ENCODE assay signal across 11 cellular contexts in the genomic region with DNA sequence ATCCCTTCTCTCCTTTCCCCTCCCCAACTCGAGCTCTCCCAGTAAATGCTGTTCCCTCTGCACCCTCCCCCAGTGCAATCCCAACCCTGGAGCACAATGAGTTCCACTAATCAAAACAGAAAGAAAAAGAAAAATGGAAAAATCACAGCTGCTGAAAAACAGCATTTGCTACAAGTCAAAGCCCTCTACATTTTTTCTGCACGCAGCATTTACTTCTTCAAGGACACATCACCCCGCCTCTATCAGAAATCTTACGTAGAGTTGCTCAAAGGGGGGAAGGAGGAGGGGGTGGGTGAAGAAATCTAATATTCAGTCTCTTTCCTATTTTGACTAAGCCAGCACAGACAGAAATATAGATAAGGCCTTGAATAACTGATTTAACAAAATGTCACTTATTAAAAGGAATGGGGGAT. TPM values are rescaled to one million over a fixed set of nuclear protein-coding genes. Genes with fewer than 3 reads are reported as not detected.
A peak's percentile ranks its signal among the peaks of the same experiment; 100 is the strongest.
DNase-seq lines count a peak whose midpoint lies in the region; ATAC-seq and TF ChIP-seq lines count a peak whose summit lies in the region.
"Had no signal": no experiment of that assay in that cellular context is flagged by ENCODE, and none has a peak within 500 bp of the region (broad histone marks: within the 10 kb centered on the region; RNA-seq: fewer than 3 reads in every experiment).

No MANE protein-coding gene starts in this region.

- no peak for ATAC-seq in HG02840 (IDR thresholded peaks at IDR 0.05; ENCODE audit: low FRiP score, unreplicated experiment)
- ATAC-seq: stimulated activated naive CD8-positive, alpha-beta T cell treated with anti-CD3 and anti-CD28 coated beads, Interleukin-15, amount 100 ng/mL, for 72 hours had no signal

- peaks cover 37% of the 10 kb centered on the region for H3K79me2 ChIP-seq in mammary epithelial cell (ENCODE audit: insufficient read depth, low read length)

- no peaks in the 10 kb centered on the region for H3K4me1 ChIP-seq in breast epithelium
- no peaks in the 10 kb centered on the region for H3K4me1 ChIP-seq in mammary epithelial cell (ENCODE audit: insufficient read depth, low read length)
- peaks cover 11% of the 10 kb centered on the region for H3K4me1 ChIP-seq in endodermal cell (ENCODE audit: control insufficient read depth, insufficient read depth, low read length)
- peaks cover 9 to 30% of the 10 kb centered on the region in 2 donors for H3K4me1 ChIP-seq in muscle layer of duodenum (ENCODE audit: control insufficient read depth in 1 of 2, insufficient read depth in 2 of 2, low read length in 2 of 2)
- peaks cover 3% of the 10 kb centered on the region for H3K4me1 ChIP-seq in urinary bladder (ENCODE audit: insufficient read depth)

- BruUV-seq in mammary epithelial cell (replicated peaks; lab: Mats Ljungman, UMichigan): no TSS peak

- no peaks in the 10 kb centered on the region for H3K9me3 ChIP-seq in breast epithelium
- H3K9me3 ChIP-seq in mammary epithelial cell (replicated peaks; ENCODE audit: insufficient read depth, low read length): no peaks in the 10 kb centered on the region
- no peaks in the 10 kb centered on the region for H3K9me3 ChIP-seq in endodermal cell (ENCODE audit: control insufficient read depth, low read length)
- no peaks in the 10 kb centered on the region for H3K9me3 ChIP-seq in muscle layer of duodenum (ENCODE audit: control insufficient read depth in 1 of 2, low read length in 2 of 2)

- H3K27ac ChIP-seq in breast epithelium (peak overlapping the region; percentile 48 to 69), mammary epithelial cell (ENCODE audit: insufficient read depth, low read depth, low read length) (no peak overlapping the region), endodermal cell (ENCODE audit: low read depth, low read length) (peak overlapping the region; percentile 6), muscle layer of duodenum (ENCODE audit: low read length) (peak overlapping the region; percentile 78), urinary bladder (ENCODE audit: low read depth) (peak overlapping the region; percentile 67)

- CTCF ChIA-PET in mammary epithelial cell (lab: Charles Lee; ENCODE audit: low non-redundant PET): no interaction called here

- H4K20me1 ChIP-seq in mammary epithelial cell (ENCODE audit: insufficient read depth, low read length): no peaks in the 10 kb centered on the region

- H3K9ac ChIP-seq in mammary epithelial cell (ENCODE audit: insufficient read depth, low read length): no peak overlapping the region
- no peak overlapping the region for H3K9ac ChIP-seq in endodermal cell (ENCODE audit: extremely low read depth, low read length, poor library complexity, severe bottlenecking)

- dilution Hi-C loops in mammary epithelial cell (cut with HindIII; ENCODE audit: low sequenced_read_pairs): no loop called here

- H2AFZ ChIP-seq in mammary epithelial cell (ENCODE audit: low read depth, low read length): no peak overlapping the region

- no peaks in the 10 kb centered on the region for H3K27me3 ChIP-seq in breast epithelium
- no peaks in the 10 kb centered on the region for H3K27me3 ChIP-seq in mammary epithelial cell (ENCODE audit: insufficient read depth, low read length)
- H3K27me3 ChIP-seq in endodermal cell (ENCODE audit: control insufficient read depth, insufficient read depth, low read length, poor library complexity, severe bottlenecking): no peaks in the 10 kb centered on the region
- H3K27me3 ChIP-seq in muscle layer of duodenum (ENCODE audit: low read depth, low read length): no peaks in the 10 kb centered on the region

- peak overlapping the region in 1 of 3 donors; percentile 52 for H3K4me3 ChIP-seq in breast epithelium
- no peak overlapping the region for H3K4me3 ChIP-seq in mammary epithelial cell (replicated peaks in 1 of 3; ENCODE audit: insufficient read depth in 1 of 3, low read depth in 2 of 3, low read length in 3 of 3)
- no peak overlapping the region for H3K4me3 ChIP-seq in endodermal cell (ENCODE audit: low read length)
- peak overlapping the region; percentile 23 to 41 for H3K4me3 ChIP-seq in muscle layer of duodenum (ENCODE audit: low read depth in 1 of 2, low read length in 2 of 2)
- H3K4me3 ChIP-seq in urinary bladder (ENCODE audit: low read depth, low read length): peak overlapping the region; percentile 9

- H3K4me2 ChIP-seq in mammary epithelial cell (ENCODE audit: insufficient read depth, low read depth, low read length): no peak overlapping the region

- peak overlapping the region; percentile 60 for H3K27ac Mint-ChIP-seq in endodermal cell

- TF ChIP-seq CTCF in breast epithelium (IDR thresholded peaks at IDR 0.05) (no peak), mammary epithelial cell (conservative IDR thresholded peaks at IDR 0.05 in 1 of 2, IDR thresholded peaks at IDR 0.05 in 1 of 2; ENCODE audit: extremely low read depth in 1 of 2, insufficient read depth in 1 of 2, low read depth in 1 of 2, low read length in 2 of 2) (no peak), endodermal cell (conservative IDR thresholded peaks at IDR 0.05) (no peak)

- intact Hi-C loops in breast epithelium (cut with DNase I; ENCODE audit: low total_unique reads) (no loop called here), mammary epithelial cell (cut with micrococcal nuclease) (no loop called here)

- 93% methylated on average over 4 of the region's 4 CpGs for WGBS in mammary epithelial cell (ENCODE audit: low coverage, missing lambda C conversion rate)
- WGBS in endodermal cell (ENCODE audit: insufficient coverage in 1 of 2, insufficient read length in 1 of 2), 2 experiments: 29 to 65% methylated on average over 1 to 4 of the region's 4 CpGs
- WGBS in urinary bladder: 11% methylated on average over 4 of the region's 4 CpGs

- DNase-seq in breast epithelium (ENCODE audit: low spot score in 2 of 2) (no peak), mammary epithelial cell (no peak), endodermal cell (no peak), activated gamma-delta T cell (lab: John Stamatoyannopoulos, UW) (no peak), NCI-H748 treated with DMSO at 0.1 percent for 48 hours (lab: John Stamatoyannopoulos, UW) (no peak)
- DNase-seq: cerebellar nuclear complex; NCI-H146; stimulated activated naive CD8-positive, alpha-beta T cell treated with anti-CD3 and anti-CD28 coated beads, Interleukin-15, amount 100 ng/mL, for 72 hours had no signal

- H3K36me3 ChIP-seq in breast epithelium (no peaks in the 10 kb centered on the region), mammary epithelial cell (ENCODE audit: insufficient read depth, low read length) (no peaks in the 10 kb centered on the region), endodermal cell (ENCODE audit: control insufficient read depth, insufficient read depth, low read length) (no peaks in the 10 kb centered on the region), muscle layer of duodenum (ENCODE audit: control insufficient read depth in 1 of 2, insufficient read depth in 2 of 2, low read length in 2 of 2) (no peaks in the 10 kb centered on the region), urinary bladder (ENCODE audit: insufficient read depth) (peaks cover 2% of the 10 kb centered on the region)

- peaks cover 1% of the 10 kb centered on the region for H3K36me3 Mint-ChIP-seq in endodermal cell (ENCODE audit: low read depth)

- H3K27me3 Mint-ChIP-seq in endodermal cell (ENCODE audit: insufficient read depth): no peaks in the 10 kb centered on the region
- H3K27me3 Mint-ChIP-seq: stimulated activated naive CD8-positive, alpha-beta T cell treated with anti-CD3 and anti-CD28 coated beads, Interleukin-15, amount 100 ng/mL, for 72 hours had no signal

- in situ Hi-C loops in mammary epithelial cell (cut with MboI; ENCODE audit: low sequenced_read_pairs in 2 of 2): no loop called here

- H3K9me3 Mint-ChIP-seq in endodermal cell: no peaks in the 10 kb centered on the region

- TF ChIP-seq POLR2A in breast epithelium (IDR thresholded peaks at IDR 0.05): no peak

- peak overlapping the region; percentile 20 for H3K4me3 Mint-ChIP-seq in endodermal cell
- H3K4me3 Mint-ChIP-seq: stimulated activated naive CD8-positive, alpha-beta T cell treated with anti-CD3 and anti-CD28 coated beads, Interleukin-15, amount 100 ng/mL, for 72 hours had no signal

- peaks cover 43% of the 10 kb centered on the region for H3K4me1 Mint-ChIP-seq in endodermal cell

RNA-seq across cellular contexts. Expression of a gene that starts 10.7 kb away (rescaled TPM):
- total RNA-seq in breast epithelium (1 to 10 TPM; 3.9 to 5.4 (median 4.1) TPM), mammary epithelial cell (1 to 10 TPM in 1 of 2 donors, under 1 TPM in 1; 0.33 to 4.9 TPM), endodermal cell (1 to 10 TPM; 4.7 to 5.3 TPM), urinary bladder (12.1 TPM)
- polyA plus RNA-seq in mammary epithelial cell (3.7 TPM), urinary bladder (7.9 TPM)
- 10.7 TPM for polyA minus RNA-seq in mammary epithelial cell
- polyA plus RNA-seq in endodermal cell (2013, experiment 1 of 2): 9.3 TPM
- polyA plus RNA-seq in endodermal cell (2013, experiment 2 of 2): 7.7 TPM

Comparison
In these comparisons a context has a peak if more than half of its experiments do, and no peak if none do; other contexts are left out.
1. H3K4me3 ChIP-seq: peak in muscle layer of duodenum (2 of 2) and urinary bladder (single experiment); none in mammary epithelial cell (0 of 3) and endodermal cell (single experiment).